Comparison of ENCODE assay signal across 33 cellular contexts in the genomic region with DNA sequence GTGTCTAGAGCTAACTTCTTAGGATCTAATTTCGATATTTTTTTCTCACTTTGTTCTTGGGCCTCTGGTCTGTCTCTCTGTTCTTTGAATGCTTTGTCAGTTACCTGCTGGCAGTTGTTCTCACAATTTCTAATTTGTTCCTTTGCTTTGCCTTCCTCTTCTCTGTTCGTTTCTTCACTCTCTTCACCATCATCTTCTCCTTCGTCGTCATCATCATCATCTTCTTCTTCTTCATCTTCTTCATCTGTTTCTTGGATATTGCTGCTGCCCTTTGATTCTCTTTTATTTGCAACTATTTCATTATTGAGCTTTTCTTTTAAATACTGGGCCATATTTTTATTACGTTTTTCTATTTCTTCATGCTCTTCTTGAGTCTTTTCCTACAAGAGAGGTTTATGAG. TPM values are rescaled to one million over a fixed set of nuclear protein-coding genes. Genes with fewer than 3 reads are reported as not detected.
"Had no signal": no experiment of that assay in that cellular context is flagged by ENCODE, and none has a peak within 500 bp of the region (broad histone marks: within the 10 kb centered on the region; RNA-seq: fewer than 3 reads in every experiment).

No MANE protein-coding gene starts in this region.

- H3K27ac ChIP-seq: ascending aorta, breast epithelium, cardiac muscle cell, colonic mucosa, epithelial cell of prostate, esophagus squamous epithelium had no signal

- ATAC-seq: activated CD4-positive, alpha-beta T cell treated with anti-CD3 and anti-CD28 coated beads for 36 hours; activated CD8-positive, alpha-beta memory T cell treated with anti-CD3 and anti-CD28 coated beads, Interleukin-2, amount 10 ng/mL, durations not matched to agents 7 days and 5 days; activated CD8-positive, alpha-beta T cell treated with anti-CD3 and anti-CD28 coated beads, Interleukin-2, amount 10 ng/mL, durations not matched to agents 7 days and 5 days; activated naive CD4-positive, alpha-beta T cell treated with anti-CD3 and anti-CD28 coated beads, Interleukin-2, amount 50 U/mL, for 72 hours; activated T-cell treated with anti-CD3 and anti-CD28 coated beads, Interleukin-2, amount 50 U/mL, for 72 hours had no signal

- H3K4me1 ChIP-seq: ascending aorta, colonic mucosa had no signal

- H3K27me3 ChIP-seq: ascending aorta, breast epithelium, cardiac muscle cell, colonic mucosa, esophagus squamous epithelium had no signal

- H3K36me3 ChIP-seq: ascending aorta, breast epithelium, cardiac muscle cell, colonic mucosa, esophagus squamous epithelium had no signal

- DNase-seq: activated CD4-positive, alpha-beta memory T cell treated with anti-CD3 and anti-CD28 coated beads for 36 hours; activated CD4-positive, alpha-beta T cell treated with anti-CD3 and anti-CD28 coated beads for 36 hours; activated CD4-positive, alpha-beta T cell treated with anti-CD3 and anti-CD28 coated beads, Interleukin-2, amount 10 ng/mL, durations not matched to agents 24 days and 14 days; activated CD4-positive, CD25-positive, alpha-beta regulatory T cell; activated CD4-positive, CD25-positive, alpha-beta regulatory T cell treated with anti-CD3 and anti-CD28 coated beads, Interleukin-2, amount 50 U/mL, for 72 hours; activated CD8-positive, alpha-beta memory T cell treated with anti-CD3 and anti-CD28 coated beads, Interleukin-2, amount 10 ng/mL, durations not matched to agents 7 days and 5 days; activated CD8-positive, alpha-beta memory T cell treated with anti-CD3 and anti-CD28 coated beads, Interleukin-2, amount 50 U/mL, for 4 hours; activated CD8-positive, alpha-beta T cell treated with anti-CD3 and anti-CD28 coated beads, Interleukin-2, amount 10 ng/mL, durations not matched to agents 7 days and 5 days; activated gamma-delta T cell; activated naive CD4-positive, alpha-beta T cell; activated naive CD4-positive, alpha-beta T cell treated with anti-CD3 and anti-CD28 coated beads, Interleukin-2, amount 10 ng/mL, durations not matched to agents 7 days and 5 days; activated naive CD8-positive, alpha-beta T cell treated with anti-CD3 and anti-CD28 coated beads, Interleukin-2, amount 10 ng/mL, durations not matched to agents 7 days and 5 days; activated T-cell treated with anti-CD3 and anti-CD28 coated beads, Interleukin-2, amount 50 U/mL, for 1 hour; activated T-cell treated with anti-CD3 and anti-CD28 coated beads, Interleukin-2, amount 50 U/mL, for 72 hours; central memory CD4-positive, alpha-beta T cell; cerebellar nuclear complex; colonic mucosa; effector CD8-positive, alpha-beta T cell; esophagus squamous epithelium; foreskin melanocyte; head of caudate nucleus; T-helper 1 cell; T-helper 2 cell had no signal

- H3K4me1 Mint-ChIP-seq: activated naive CD4-positive, alpha-beta T cell treated with anti-CD3 and anti-CD28 coated beads, Interleukin-2, amount 10 ng/mL, durations not matched to agents 7 days and 5 days had no signal

- H3K27ac Mint-ChIP-seq: activated CD4-positive, alpha-beta memory T cell treated with anti-CD3 and anti-CD28 coated beads for 36 hours; activated CD4-positive, alpha-beta T cell treated with anti-CD3 and anti-CD28 coated beads for 36 hours; activated CD4-positive, alpha-beta T cell treated with anti-CD3 and anti-CD28 coated beads, Interleukin-2, amount 10 ng/mL, durations not matched to agents 24 days and 14 days; activated CD8-positive, alpha-beta memory T cell treated with anti-CD3 and anti-CD28 coated beads, Interleukin-2, amount 10 ng/mL, durations not matched to agents 7 days and 5 days; activated CD8-positive, alpha-beta T cell treated with anti-CD3 and anti-CD28 coated beads, Interleukin-2, amount 10 ng/mL, durations not matched to agents 7 days and 5 days; activated naive CD4-positive, alpha-beta T cell treated with anti-CD3 and anti-CD28 coated beads, Interleukin-2, amount 10 ng/mL, durations not matched to agents 7 days and 5 days; activated naive CD8-positive, alpha-beta T cell treated with anti-CD3 and anti-CD28 coated beads, Interleukin-2, amount 10 ng/mL, durations not matched to agents 7 days and 5 days; activated T-cell treated with anti-CD3 and anti-CD28 coated beads, Interleukin-2, amount 50 U/mL, for 72 hours; brain had no signal

- H3K36me3 Mint-ChIP-seq: activated CD4-positive, alpha-beta memory T cell treated with anti-CD3 and anti-CD28 coated beads for 36 hours; activated CD8-positive, alpha-beta memory T cell treated with anti-CD3 and anti-CD28 coated beads, Interleukin-2, amount 10 ng/mL, durations not matched to agents 7 days and 5 days; activated naive CD4-positive, alpha-beta T cell treated with anti-CD3 and anti-CD28 coated beads, Interleukin-2, amount 10 ng/mL, durations not matched to agents 7 days and 5 days; activated naive CD4-positive, alpha-beta T cell treated with anti-CD3 and anti-CD28 coated beads, Interleukin-2, amount 50 U/mL, for 72 hours; activated naive CD8-positive, alpha-beta T cell treated with anti-CD3 and anti-CD28 coated beads, Interleukin-2, amount 10 ng/mL, durations not matched to agents 7 days and 5 days; brain had no signal

- H3K27me3 Mint-ChIP-seq: activated CD4-positive, alpha-beta memory T cell treated with anti-CD3 and anti-CD28 coated beads for 36 hours; activated CD4-positive, alpha-beta T cell treated with anti-CD3 and anti-CD28 coated beads for 36 hours; activated CD8-positive, alpha-beta memory T cell treated with anti-CD3 and anti-CD28 coated beads, Interleukin-2, amount 10 ng/mL, durations not matched to agents 7 days and 5 days; activated naive CD8-positive, alpha-beta T cell treated with anti-CD3 and anti-CD28 coated beads, Interleukin-2, amount 10 ng/mL, durations not matched to agents 7 days and 5 days had no signal

- H3K9me3 ChIP-seq: ascending aorta, breast epithelium, colonic mucosa, esophagus squamous epithelium had no signal

- H3K4me3 Mint-ChIP-seq: activated CD4-positive, alpha-beta memory T cell treated with anti-CD3 and anti-CD28 coated beads for 36 hours; activated CD4-positive, alpha-beta T cell treated with anti-CD3 and anti-CD28 coated beads for 36 hours; activated CD4-positive, alpha-beta T cell treated with anti-CD3 and anti-CD28 coated beads, Interleukin-2, amount 10 ng/mL, durations not matched to agents 24 days and 14 days; activated CD8-positive, alpha-beta memory T cell treated with anti-CD3 and anti-CD28 coated beads, Interleukin-2, amount 10 ng/mL, durations not matched to agents 7 days and 5 days; activated CD8-positive, alpha-beta T cell treated with anti-CD3 and anti-CD28 coated beads, Interleukin-2, amount 10 ng/mL, durations not matched to agents 7 days and 5 days; activated naive CD4-positive, alpha-beta T cell treated with anti-CD3 and anti-CD28 coated beads, Interleukin-2, amount 10 ng/mL, durations not matched to agents 7 days and 5 days; activated naive CD8-positive, alpha-beta T cell treated with anti-CD3 and anti-CD28 coated beads, Interleukin-2, amount 10 ng/mL, durations not matched to agents 7 days and 5 days; activated T-cell treated with anti-CD3 and anti-CD28 coated beads, Interleukin-2, amount 50 U/mL, for 72 hours; brain had no signal

- H3K9me3 Mint-ChIP-seq: activated CD4-positive, alpha-beta memory T cell treated with anti-CD3 and anti-CD28 coated beads for 36 hours; activated CD4-positive, alpha-beta T cell treated with anti-CD3 and anti-CD28 coated beads, Interleukin-2, amount 10 ng/mL, durations not matched to agents 24 days and 14 days; activated naive CD4-positive, alpha-beta T cell treated with anti-CD3 and anti-CD28 coated beads, Interleukin-2, amount 10 ng/mL, durations not matched to agents 7 days and 5 days; activated naive CD4-positive, alpha-beta T cell treated with anti-CD3 and anti-CD28 coated beads, Interleukin-2, amount 50 U/mL, for 72 hours; activated naive CD8-positive, alpha-beta T cell treated with anti-CD3 and anti-CD28 coated beads, Interleukin-2, amount 10 ng/mL, durations not matched to agents 7 days and 5 days; activated T-cell treated with anti-CD3 and anti-CD28 coated beads, Interleukin-2, amount 50 U/mL, for 72 hours had no signal

- H3K4me3 ChIP-seq: ascending aorta, breast epithelium, cardiac muscle cell, colonic mucosa, esophagus squamous epithelium had no signal

RNA-seq across cellular contexts. Expression of a gene that starts 2.7 kb away (rescaled TPM):
- total RNA-seq: activated CD4-positive, alpha-beta memory T cell treated with anti-CD3 and anti-CD28 coated beads for 36 hours; activated CD4-positive, alpha-beta T cell treated with anti-CD3 and anti-CD28 coated beads for 36 hours; activated CD4-positive, alpha-beta T cell treated with anti-CD3 and anti-CD28 coated beads, Interleukin-2, amount 10 ng/mL, durations not matched to agents 24 days and 14 days; activated CD8-positive, alpha-beta memory T cell treated with anti-CD3 and anti-CD28 coated beads for 36 hours; activated CD8-positive, alpha-beta memory T cell treated with anti-CD3 and anti-CD28 coated beads, Interleukin-2, amount 10 ng/mL, durations not matched to agents 7 days and 5 days; activated CD8-positive, alpha-beta T cell treated with anti-CD3 and anti-CD28 coated beads, Interleukin-2, amount 10 ng/mL, durations not matched to agents 7 days and 5 days; activated naive CD4-positive, alpha-beta T cell treated with anti-CD3 and anti-CD28 coated beads, Interleukin-2, amount 50 U/mL, for 72 hours; activated naive CD8-positive, alpha-beta T cell treated with anti-CD3 and anti-CD28 coated beads, Interleukin-2, amount 10 ng/mL, durations not matched to agents 7 days and 5 days; activated T-cell treated with anti-CD3 and anti-CD28 coated beads, Interleukin-2, amount 50 U/mL, for 72 hours; ascending aorta; breast epithelium; dermis microvascular lymphatic vessel endothelial cell; endothelial cell of umbilical vein; fibroblast of villous mesenchyme had no signal
